Comparison of ENCODE assay signal across 18 cellular contexts in the genomic region with DNA sequence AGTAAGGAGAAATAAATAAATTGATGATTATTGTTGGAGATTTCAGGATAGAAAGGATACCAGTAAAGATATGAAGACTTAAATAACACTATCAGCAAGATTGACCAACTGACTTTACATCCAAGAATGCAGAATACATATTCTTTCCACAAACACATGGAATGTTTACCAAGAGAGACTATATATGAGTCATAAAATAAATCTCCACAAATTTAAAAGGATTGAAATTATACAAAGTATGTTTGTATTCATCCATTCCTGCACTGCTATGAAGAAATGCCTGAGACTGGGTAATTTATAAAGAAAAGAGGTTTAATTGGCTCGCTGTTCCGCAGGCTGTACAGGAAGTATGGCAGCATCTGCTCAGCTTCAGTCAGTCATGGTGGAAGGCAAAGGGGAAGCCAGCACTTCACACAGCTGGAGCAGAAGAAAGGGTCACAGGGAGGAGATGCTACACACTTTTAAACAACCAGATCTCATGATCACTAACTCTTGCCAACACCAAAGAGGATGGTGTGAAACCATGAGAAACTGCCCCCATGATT. TPM values are rescaled to one million over a fixed set of nuclear protein-coding genes. Genes with fewer than 3 reads are reported as not detected.
"Had no signal": no experiment of that assay in that cellular context is flagged by ENCODE, and none has a peak within 500 bp of the region (broad histone marks: within the 10 kb centered on the region; RNA-seq: fewer than 3 reads in every experiment).

No MANE protein-coding gene starts in this region.

- H3K27me3 ChIP-seq: esophagus muscularis mucosa, gastrocnemius medialis, heart right ventricle, neutrophil had no signal

- H3K4me1 ChIP-seq: esophagus muscularis mucosa, gastrocnemius medialis, heart right ventricle had no signal

- FAIRE-seq: endometrium, islet of Langerhans, urothelium cell line had no signal

- H3K4me3 ChIP-seq: esophagus muscularis mucosa, gastrocnemius medialis, heart right ventricle, mucosa of descending colon had no signal

- ATAC-seq: gastrocnemius medialis; heart right ventricle; mucosa of descending colon; naive thymus-derived CD8-positive, alpha-beta T cell; right cardiac atrium had no signal

- DNase-seq: effector memory CD4-positive, alpha-beta T cell; gastrocnemius medialis; heart right ventricle; hypothalamus; kidney glomerular epithelial cell; mammary epithelial cell; mucosa of descending colon; naive thymus-derived CD8-positive, alpha-beta T cell; right cardiac atrium; small intestine; stimulated activated CD4-positive, alpha-beta T cell treated with anti-CD3 and anti-CD28 coated beads, Interleukin-12 subunit alpha, Interleukin-12 subunit beta, amount 100 ng/mL, for 4 hours; stimulated activated naive CD4-positive, alpha-beta T cell had no signal

- H3K27ac ChIP-seq: epithelial cell of prostate, esophagus muscularis mucosa, gastrocnemius medialis, heart right ventricle, neutrophil had no signal

- H3K9me3 ChIP-seq: esophagus muscularis mucosa, gastrocnemius medialis, mucosa of descending colon, neutrophil had no signal

- H3K36me3 ChIP-seq: esophagus muscularis mucosa, gastrocnemius medialis, heart right ventricle, neutrophil had no signal

RNA-seq across cellular contexts. Expression of a gene that starts 56.7 kb away (rescaled TPM):
- polyA plus RNA-seq: naive thymus-derived CD8-positive, alpha-beta T cell had no signal
